ENCODE assay signal across 11 cellular contexts in the genomic region with DNA sequence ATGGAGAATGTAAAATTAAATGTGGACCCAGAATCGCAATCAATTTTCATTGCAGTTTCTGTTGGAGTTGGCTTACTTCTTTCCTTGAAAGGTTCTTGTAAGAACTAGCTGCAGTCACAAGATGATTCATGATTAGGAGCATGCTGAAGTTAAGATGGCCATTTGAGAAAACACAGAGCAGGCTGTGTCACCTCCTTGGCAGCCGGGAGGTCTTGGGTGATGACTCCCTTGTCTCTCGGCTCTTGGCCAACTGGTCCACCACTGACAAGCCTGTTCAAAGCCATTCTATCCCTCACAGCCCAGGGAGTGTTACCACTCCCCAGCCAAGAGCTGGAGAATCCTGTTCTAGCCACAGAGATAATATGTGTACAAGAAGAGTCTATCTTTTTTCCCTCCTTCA. TPM values are rescaled to one million over a fixed set of nuclear protein-coding genes. Genes with fewer than 3 reads are reported as not detected.
DNase-seq lines count a peak whose midpoint lies in the region; FAIRE-seq and TF ChIP-seq lines count a peak whose summit lies in the region.
"Had no signal": no experiment of that assay in that cellular context is flagged by ENCODE, and none has a peak within 500 bp of the region (broad histone marks: within the 10 kb centered on the region; RNA-seq: fewer than 3 reads in every experiment).

No MANE protein-coding gene starts in this region.

- H3K27ac Mint-ChIP-seq in mesothelial cell of epicardium: peak overlapping the region; percentile 94

- TF ChIP-seq CTCF in choroid plexus epithelial cell (conservative IDR thresholded peaks at IDR 0.05; ENCODE audit: low read depth, low read length): no peak
- no peak for TF ChIP-seq CTCF in mesothelial cell of epicardium (IDR thresholded peaks at IDR 0.05; ENCODE audit: unreplicated experiment)

- H3K4me1 ChIP-seq in urinary bladder (ENCODE audit: insufficient read depth): peaks cover 2% of the 10 kb centered on the region

- H3K4me1 Mint-ChIP-seq in mesothelial cell of epicardium: peaks cover 41% of the 10 kb centered on the region

- H3K36me3 ChIP-seq in urinary bladder (ENCODE audit: insufficient read depth): no peaks in the 10 kb centered on the region

- peak overlapping the region; percentile 62 for H3K27ac ChIP-seq in urinary bladder (ENCODE audit: low read depth)

- no peaks in the 10 kb centered on the region for H3K9me3 Mint-ChIP-seq in mesothelial cell of epicardium

- peak overlapping the region; percentile 7 for H3K4me3 Mint-ChIP-seq in mesothelial cell of epicardium

- 38% methylated on average over 3 of the region's 3 CpGs for WGBS in urinary bladder

- H3K36me3 Mint-ChIP-seq in mesothelial cell of epicardium: no peaks in the 10 kb centered on the region

- H3K4me3 ChIP-seq in choroid plexus epithelial cell (ENCODE audit: low read depth, low read length) (no peak overlapping the region), urinary bladder (ENCODE audit: low read depth, low read length) (no peak overlapping the region)

- DNase-seq in HTR-8/SVneo (ENCODE audit: insufficient read length, low spot score): peak; percentile 84
- peak; percentile 79 for DNase-seq in choroid plexus epithelial cell (ENCODE audit: low read depth)
- DNase-seq in mesothelial cell of epicardium (ENCODE audit: low spot score in 2 of 2, unreplicated experiment in 2 of 2): no peak
- DNase-seq in T-helper 9 cell: no peak
- DNase-seq in stimulated activated CD4-positive, alpha-beta T cell treated with anti-CD3 and anti-CD28 coated beads, Interleukin-1b, Interleukin-23, amount 100 ng/mL, for 48 hours: no peak
- DNase-seq in Kasumi-1 (lab: John Stamatoyannopoulos, UW): no peak
- DNase-seq: activated CD4-positive, alpha-beta T cell treated with anti-CD3 and anti-CD28 coated beads, Interleukin-2, amount 50 U/mL, for 48 hours had no signal

- peak; percentile 66 for FAIRE-seq in HTR-8/SVneo (lab: Jason Lieb, UNC)
- FAIRE-seq: colon, H1 had no signal

- no peaks in the 10 kb centered on the region for H3K27me3 Mint-ChIP-seq in mesothelial cell of epicardium (ENCODE audit: low read depth)

RNA-seq across cellular contexts. Expression of gene OPTC, which starts 40.6 kb away (rescaled TPM):
- total RNA-seq in mesothelial cell of epicardium: not detected in 3 replicates
- total RNA-seq in urinary bladder: not detected
- polyA plus RNA-seq in urinary bladder: 0.05 TPM
- total RNA-seq: lower leg skin had no signal

RNA-seq across cellular contexts. Expression of gene PRELP, which starts 58.9 kb away (rescaled TPM):
- total RNA-seq in mesothelial cell of epicardium (2.8 to 3.3 TPM (median 3.2 TPM) in 3 replicates), urinary bladder (6.3 TPM)
- polyA plus RNA-seq in urinary bladder: 232 TPM

Comparison
In these comparisons a context has a peak if more than half of its experiments do, and no peak if none do; other contexts are left out.
1. DNase-seq: peak in HTR-8/SVneo (single experiment) and choroid plexus epithelial cell (single experiment); none in mesothelial cell of epicardium (0 of 2), T-helper 9 cell (single experiment), stimulated activated CD4-positive, alpha-beta T cell treated with anti-CD3 and anti-CD28 coated beads, Interleukin-1b, Interleukin-23, amount 100 ng/mL, for 48 hours (single experiment) and Kasumi-1 (0 of 2).